2 cellular contexts compared by ENCODE assay signal in the genomic region with DNA sequence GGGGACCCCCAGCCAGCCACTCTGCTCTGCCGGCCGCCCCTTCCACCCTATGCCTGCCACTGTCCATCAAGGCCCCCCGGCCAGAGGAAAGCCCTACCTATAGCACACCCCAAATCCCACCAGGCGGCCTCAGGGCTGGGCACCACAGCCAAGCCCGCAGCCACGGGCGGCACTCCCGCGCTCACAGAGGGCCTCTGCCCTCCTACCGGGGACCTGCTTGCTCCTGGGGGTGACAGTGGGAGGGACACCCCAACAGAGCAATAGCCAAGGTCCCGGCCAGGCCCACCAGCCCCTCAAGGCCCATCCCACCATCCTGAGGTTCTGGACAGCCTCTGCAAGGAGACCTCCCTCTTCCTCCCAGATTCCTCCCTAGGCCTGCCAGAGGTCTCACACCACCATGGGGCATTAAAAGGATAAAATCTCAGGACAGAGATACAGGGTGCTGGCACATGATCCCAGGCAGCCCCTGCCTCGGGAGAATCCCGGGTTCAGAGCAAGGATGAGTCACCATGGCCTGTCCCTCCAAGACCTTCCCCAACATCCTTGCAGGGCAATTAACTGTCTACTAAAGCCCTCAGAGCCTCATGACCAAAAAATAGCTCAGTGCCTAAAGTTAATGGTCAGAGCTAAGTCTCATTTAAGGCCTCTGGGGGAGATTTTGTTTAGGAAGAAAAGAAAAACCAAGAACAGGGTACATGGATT.
TF ChIP-seq lines count a peak whose summit lies in the region.

No MANE protein-coding gene starts in this region.

TF ChIP-seq in HEK293, 187 proteins besides CTCF, POLR2A, EP300 and RAD21 (continued from another document):
- TF ChIP-seq WT1 (tag by site-specific recombination; IDR thresholded peaks at IDR 0.05) (no peak), ZNF155 (tag by site-specific recombination; IDR thresholded peaks at IDR 0.05) (no peak), ZNF514 (tag by site-specific recombination; IDR thresholded peaks at IDR 0.05) (no peak), KLF8 (tag by site-specific recombination; IDR thresholded peaks at IDR 0.05) (no peak), ZNF629 (tag by site-specific recombination; IDR thresholded peaks at IDR 0.05) (no peak), ZNF433 (tag by site-specific recombination; IDR thresholded peaks at IDR 0.05; ENCODE audit: low read depth) (no peak), GLIS2 (tag by site-specific recombination; IDR thresholded peaks at IDR 0.05) (0 out of 2 replicates have a peak, but pooled peaks have one; percentile 22), ZEB2 (tag by site-specific recombination; IDR thresholded peaks at IDR 0.05) (no peak), ZIC2 (tag by site-specific recombination; IDR thresholded peaks at IDR 0.05) (peak; percentile 33; the same call in 1 of the 2 replicates), ZNF175 (tag by site-specific recombination; IDR thresholded peaks at IDR 0.05) (no peak), ZNF549 (tag by site-specific recombination; IDR thresholded peaks at IDR 0.05) (no peak), ZFP69B (tag by site-specific recombination; IDR thresholded peaks at IDR 0.05) (no peak), ZNF837 (tag by site-specific recombination; IDR thresholded peaks at IDR 0.05) (no peak)
- TF ChIP-seq, protein P1, sequence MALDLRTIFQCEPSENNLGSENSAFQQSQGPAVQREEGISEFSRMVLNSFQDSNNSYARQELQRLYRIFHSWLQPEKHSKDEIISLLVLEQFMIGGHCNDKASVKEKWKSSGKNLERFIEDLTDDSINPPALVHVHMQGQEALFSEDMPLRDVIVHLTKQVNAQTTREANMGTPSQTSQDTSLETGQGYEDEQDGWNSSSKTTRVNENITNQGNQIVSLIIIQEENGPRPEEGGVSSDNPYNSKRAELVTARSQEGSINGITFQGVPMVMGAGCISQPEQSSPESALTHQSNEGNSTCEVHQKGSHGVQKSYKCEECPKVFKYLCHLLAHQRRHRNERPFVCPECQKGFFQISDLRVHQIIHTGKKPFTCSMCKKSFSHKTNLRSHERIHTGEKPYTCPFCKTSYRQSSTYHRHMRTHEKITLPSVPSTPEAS (tag by site-specific recombination; IDR thresholded peaks at IDR 0.05): no peak

TF ChIP-seq in SK-N-SH, 30 proteins besides CTCF, POLR2A, EP300 and RAD21 (continued from another document):
- no peak for TF ChIP-seq USF2 (IDR thresholded peaks at IDR 0.05; ENCODE audit: borderline replicate concordance, low read depth, low read length)
TF ChIP-seq in SK-N-SH: peak in this region for 1.
